Comparison of ENCODE assay signal across 13 cellular contexts in the genomic region with DNA sequence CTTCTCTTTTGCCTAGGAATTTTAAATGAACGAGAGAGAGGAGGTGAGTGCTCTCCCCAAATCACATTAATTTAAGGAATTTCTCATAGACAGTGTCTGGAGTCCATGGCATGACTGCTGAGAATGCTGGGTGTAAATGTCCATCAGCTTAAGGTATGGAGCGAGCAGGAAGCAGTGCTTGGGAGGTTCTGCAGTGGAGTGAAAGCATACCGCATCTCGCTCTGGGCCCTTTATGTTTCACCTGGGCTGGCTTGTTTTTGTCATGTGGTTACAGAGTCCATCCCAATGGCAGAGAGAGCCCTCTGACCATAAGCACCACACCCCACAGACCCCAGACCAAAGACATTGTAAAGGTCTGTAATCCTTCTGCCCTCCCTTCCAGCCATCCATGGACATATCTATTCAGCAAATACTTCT. TPM values are rescaled to one million over a fixed set of nuclear protein-coding genes. Genes with fewer than 3 reads are reported as not detected.
DNase-seq lines count a peak whose midpoint lies in the region; ATAC-seq and TF ChIP-seq lines count a peak whose summit lies in the region.
"Had no signal": no experiment of that assay in that cellular context is flagged by ENCODE, and none has a peak within 500 bp of the region (broad histone marks: within the 10 kb centered on the region; RNA-seq: fewer than 3 reads in every experiment).

No MANE protein-coding gene starts in this region.

- H3K36me3 Mint-ChIP-seq in T-helper 1 cell treated with Interleukin-12 subunit alpha and Interleukin-12 subunit beta and Interleukin-4 antibody, amounts not matched to agents 30 μg/mL and 1 μg/mL, for 36 hours (ENCODE audit: low read depth) = peaks cover 30% of the 10 kb centered on the region
- H3K36me3 Mint-ChIP-seq in chondrocyte (ENCODE audit: low read depth) = no peaks in the 10 kb centered on the region

- peaks cover 84% of the 10 kb centered on the region for H3K4me1 Mint-ChIP-seq in T-helper 1 cell treated with Interleukin-12 subunit alpha and Interleukin-12 subunit beta and Interleukin-4 antibody, amounts not matched to agents 30 μg/mL and 1 μg/mL, for 36 hours (ENCODE audit: low read depth)
- peaks cover 16% of the 10 kb centered on the region for H3K4me1 Mint-ChIP-seq in chondrocyte (ENCODE audit: low read depth)

- H4K20me1 ChIP-seq in OCI-LY1 (ENCODE audit: insufficient read depth, low read length) = no peaks in the 10 kb centered on the region

- TF ChIP-seq POLR2A in spleen (IDR thresholded peaks at IDR 0.05) = no peak

- ATAC-seq in HG02840 (IDR thresholded peaks at IDR 0.05; ENCODE audit: low FRiP score, unreplicated experiment) = no peak

- no peaks in the 10 kb centered on the region for H3K9me2 ChIP-seq in OCI-LY1 (ENCODE audit: low read depth, low read length)

- H3K4me3 ChIP-seq in OCI-LY1 (ENCODE audit: low read depth, low read length, poor library complexity, severe bottlenecking) (peak overlapping the region; percentile 47), spleen (peak overlapping the region in 6 of 8 donors; percentile 5 to 62 (median 27))

- H3K27ac Mint-ChIP-seq in T-helper 1 cell treated with Interleukin-12 subunit alpha and Interleukin-12 subunit beta and Interleukin-4 antibody, amounts not matched to agents 30 μg/mL and 1 μg/mL, for 36 hours = peak overlapping the region; percentile 87
- no peak overlapping the region for H3K27ac Mint-ChIP-seq in chondrocyte (ENCODE audit: unreplicated experiment)

- H3K4me1 ChIP-seq in OCI-LY1 (ENCODE audit: insufficient read depth, low read length, severe bottlenecking) (peaks cover 93% of the 10 kb centered on the region), spleen (peaks cover 29 to 100% (median 87%) of the 10 kb centered on the region in 6 donors)

- H3K9me3 Mint-ChIP-seq in T-helper 1 cell treated with Interleukin-12 subunit alpha and Interleukin-12 subunit beta and Interleukin-4 antibody, amounts not matched to agents 30 μg/mL and 1 μg/mL, for 36 hours = no peaks in the 10 kb centered on the region
- H3K9me3 Mint-ChIP-seq in chondrocyte (ENCODE audit: low read depth) = no peaks in the 10 kb centered on the region

- H3K27ac ChIP-seq in OCI-LY1 (ENCODE audit: low read depth, low read length, poor library complexity, severe bottlenecking) (peak overlapping the region; percentile 99), spleen (peak overlapping the region in 7 of 8 donors; percentile 27 to 91 (median 84))
- H3K27ac ChIP-seq: gastrocnemius medialis, upper lobe of right lung had no signal

- H3K9ac ChIP-seq in OCI-LY1 (ENCODE audit: low read length) = peak overlapping the region; percentile 52

- peak overlapping the region; percentile 90 for H3K4me3 Mint-ChIP-seq in T-helper 1 cell treated with Interleukin-12 subunit alpha and Interleukin-12 subunit beta and Interleukin-4 antibody, amounts not matched to agents 30 μg/mL and 1 μg/mL, for 36 hours
- no peak overlapping the region for H3K4me3 Mint-ChIP-seq in chondrocyte (ENCODE audit: unreplicated experiment)

- WGBS in spleen, 5 donors = 64 to 89% (median 74%) methylated on average over 4 of the region's 4 CpGs

- H3K27me3 ChIP-seq in OCI-LY1 (ENCODE audit: insufficient read depth, low read length) = no peaks in the 10 kb centered on the region
- H3K27me3 ChIP-seq in spleen (replicated peaks in 1 of 7) = no peaks in the 10 kb centered on the region
- H3K27me3 ChIP-seq: gastrocnemius medialis, upper lobe of right lung had no signal

- no peaks in the 10 kb centered on the region for H3F3A ChIP-seq in OCI-LY1 (ENCODE audit: insufficient read depth, low read length)

- no peaks in the 10 kb centered on the region for H3K9me3 ChIP-seq in OCI-LY1 (ENCODE audit: low read length)
- H3K9me3 ChIP-seq in spleen = no peaks in the 10 kb centered on the region
- H3K9me3 ChIP-seq: gastrocnemius medialis, upper lobe of right lung had no signal

- H3K27me3 Mint-ChIP-seq in T-helper 1 cell treated with Interleukin-12 subunit alpha and Interleukin-12 subunit beta and Interleukin-4 antibody, amounts not matched to agents 30 μg/mL and 1 μg/mL, for 36 hours (ENCODE audit: low read depth) = no peaks in the 10 kb centered on the region
- H3K27me3 Mint-ChIP-seq in chondrocyte (ENCODE audit: low read depth) = no peaks in the 10 kb centered on the region

- peak overlapping the region; percentile 72 for H3K4me2 ChIP-seq in OCI-LY1 (ENCODE audit: low read length)

- intact Hi-C loops in spleen (cut with DNase I; ENCODE audit: low total_unique reads) = no loop called here

- DNase-seq in T-helper 1 cell (no peak), chondrocyte (ENCODE audit: low spot score) (no peak), spleen (no peak), CD1c-positive myeloid dendritic cell (ENCODE audit: extremely low spot score) (no peak)
- no peak for DNase-seq in effector CD4-positive, alpha-beta T cell
- DNase-seq: activated CD8-positive, alpha-beta memory T cell treated with anti-CD3 and anti-CD28 coated beads, Interleukin-2, amount 50 U/mL, for 48 hours; gastrocnemius medialis; GDM1; NCI-H526 treated with DMSO at 0.1 percent for 48 hours; upper lobe of right lung had no signal

- H3K36me3 ChIP-seq in OCI-LY1 (ENCODE audit: insufficient read depth, low read length) = no peaks in the 10 kb centered on the region
- H3K36me3 ChIP-seq in spleen = no peaks in the 10 kb centered on the region
- H3K36me3 ChIP-seq: gastrocnemius medialis, upper lobe of right lung had no signal

- no peak overlapping the region for H2AFZ ChIP-seq in OCI-LY1 (ENCODE audit: low read length)

- H3K79me2 ChIP-seq in OCI-LY1 (ENCODE audit: insufficient read depth, low read length) = peaks cover 56% of the 10 kb centered on the region

- TF ChIP-seq CTCF in OCI-LY1 (IDR thresholded peaks at IDR 0.05; ENCODE audit: low read length) = no peak
- peak; percentile 41 for TF ChIP-seq CTCF in chondrocyte (IDR thresholded peaks at IDR 0.05)
- TF ChIP-seq CTCF in spleen (IDR thresholded peaks at IDR 0.05 in 8 of 11, conservative IDR thresholded peaks at IDR 0.05 in 3 of 11) = peak in 1 of 11 experiments; percentile 7

RNA-seq across cellular contexts. Expression of gene TNFAIP8, which starts 20.6 kb away (rescaled TPM):
- total RNA-seq in chondrocyte (15.0 to 22.3 TPM (median 19.5 TPM) in 3 replicates), spleen (100 to 1,000 TPM in 4 of 7 donors, 10 to 100 TPM in 3; 71.1 to 113 (median 102) TPM)
- 100 to 1,000 TPM in 2 of 3 donors, 10 to 100 TPM in 1; 91.9 to 123 (median 100) TPM for polyA plus RNA-seq in spleen
